Comparison of ENCODE assay signal across 8 cellular contexts in genomic region chr14:44657688-44658388, GRCh38.
DNase-seq lines count a peak whose midpoint lies in the region; ATAC-seq and TF ChIP-seq lines count a peak whose summit lies in the region.

No MANE protein-coding gene starts in this region.

- H3K4ac ChIP-seq in mesendoderm (ENCODE audit: low read depth, low read length): no peak overlapping the region

- no peak overlapping the region for H2AK5ac ChIP-seq in mesendoderm (ENCODE audit: low read length)

- no peaks in the 10 kb centered on the region for H3K79me1 ChIP-seq in mesendoderm (ENCODE audit: low read length)

- ATAC-seq in HG02623 (IDR thresholded peaks at IDR 0.05; ENCODE audit: unreplicated experiment) (no peak), GM21619 (IDR thresholded peaks at IDR 0.05; ENCODE audit: unreplicated experiment) (no peak), GM18870 (IDR thresholded peaks at IDR 0.05; ENCODE audit: unreplicated experiment) (no peak)

- no CpG with 5 or more reads among the region's 3 CpGs for WGBS in mesendoderm (ENCODE audit: extremely low coverage, insufficient coverage, low lambda C conversion rate)

- no peaks in the 10 kb centered on the region for H3K27me3 ChIP-seq in mesendoderm (ENCODE audit: insufficient read depth, low read length, poor library complexity)

- H3K18ac ChIP-seq in mesendoderm (ENCODE audit: low read length): no peak overlapping the region

- H3K56ac ChIP-seq in mesendoderm (ENCODE audit: low read length): no peak overlapping the region

- no peak overlapping the region for H4K5ac ChIP-seq in mesendoderm (ENCODE audit: low read length)

- no peak overlapping the region for H3K4me3 ChIP-seq in astrocyte of the spinal cord (ENCODE audit: low read depth, low read length)
- H3K4me3 ChIP-seq in mesendoderm (ENCODE audit: low read length): no peak overlapping the region

- H3K36me3 ChIP-seq in mesendoderm (ENCODE audit: control insufficient read depth, insufficient read depth, low read length): no peaks in the 10 kb centered on the region

- H3K23ac ChIP-seq in mesendoderm (ENCODE audit: low read length): no peak overlapping the region

- no peak overlapping the region for H2BK120ac ChIP-seq in mesendoderm (ENCODE audit: low read depth, low read length)

- no peak overlapping the region for H4K8ac ChIP-seq in mesendoderm (ENCODE audit: low read depth, low read length)

- TF ChIP-seq CTCF in astrocyte of the spinal cord (IDR thresholded peaks at IDR 0.05; ENCODE audit: low read depth, low read length): no peak

- no peak overlapping the region for H3K27ac ChIP-seq in mesendoderm (ENCODE audit: low read depth, low read length)

- no peak overlapping the region for H2BK15ac ChIP-seq in mesendoderm (replicated peaks; ENCODE audit: low read depth)

- DNase-seq in G401 (ENCODE audit: low spot score): peak; percentile 18
- DNase-seq in NCI-H2081 (lab: John Stamatoyannopoulos, UW): peak; percentile 67 to 82
- DNase-seq in astrocyte of the spinal cord (ENCODE audit: low read depth, low spot score): peak; percentile 1
- peak; percentile 60 for DNase-seq in mesendoderm
- DNase-seq in T-helper 2 cell: no peak

- in situ Hi-C loops in G401 (cut with HindIII; ENCODE audit: low sequenced_read_pairs) (no loop called here), astrocyte of the spinal cord (cut with HindIII; ENCODE audit: low sequenced_read_pairs) (no loop called here)

- H2BK5ac ChIP-seq in mesendoderm (ENCODE audit: low read length): no peak overlapping the region

- H3K79me2 ChIP-seq in mesendoderm (ENCODE audit: control insufficient read depth, insufficient read depth, low read length): no peaks in the 10 kb centered on the region

- no peak overlapping the region for H3K4me2 ChIP-seq in mesendoderm (ENCODE audit: low read length)

- H3K9ac ChIP-seq in mesendoderm (ENCODE audit: low read length): no peak overlapping the region

- no peaks in the 10 kb centered on the region for H3K4me1 ChIP-seq in mesendoderm (ENCODE audit: control insufficient read depth, low read depth, low read length)

Comparison
In these comparisons a context has a peak if more than half of its experiments do, and no peak if none do; other contexts are left out.
1. DNase-seq: peak in G401 (single experiment), NCI-H2081 (2 of 2), astrocyte of the spinal cord (single experiment) and mesendoderm (single experiment); none in T-helper 2 cell (0 of 5).